Comparison of ENCODE assay signal across 1 cellular context in genomic region chr2:239482801-239483712, GRCh38.
TF ChIP-seq lines count a peak whose summit lies in the region.

No MANE protein-coding gene starts in this region.

TF ChIP-seq in GM23338, 12 proteins besides CTCF, POLR2A, EP300 and RAD21 (continued from another document):
- no peak for TF ChIP-seq ZNF462 (CRISPR knock-in tag; IDR thresholded peaks at IDR 0.05)
